8 cellular contexts compared by ENCODE assay signal in the genomic region with DNA sequence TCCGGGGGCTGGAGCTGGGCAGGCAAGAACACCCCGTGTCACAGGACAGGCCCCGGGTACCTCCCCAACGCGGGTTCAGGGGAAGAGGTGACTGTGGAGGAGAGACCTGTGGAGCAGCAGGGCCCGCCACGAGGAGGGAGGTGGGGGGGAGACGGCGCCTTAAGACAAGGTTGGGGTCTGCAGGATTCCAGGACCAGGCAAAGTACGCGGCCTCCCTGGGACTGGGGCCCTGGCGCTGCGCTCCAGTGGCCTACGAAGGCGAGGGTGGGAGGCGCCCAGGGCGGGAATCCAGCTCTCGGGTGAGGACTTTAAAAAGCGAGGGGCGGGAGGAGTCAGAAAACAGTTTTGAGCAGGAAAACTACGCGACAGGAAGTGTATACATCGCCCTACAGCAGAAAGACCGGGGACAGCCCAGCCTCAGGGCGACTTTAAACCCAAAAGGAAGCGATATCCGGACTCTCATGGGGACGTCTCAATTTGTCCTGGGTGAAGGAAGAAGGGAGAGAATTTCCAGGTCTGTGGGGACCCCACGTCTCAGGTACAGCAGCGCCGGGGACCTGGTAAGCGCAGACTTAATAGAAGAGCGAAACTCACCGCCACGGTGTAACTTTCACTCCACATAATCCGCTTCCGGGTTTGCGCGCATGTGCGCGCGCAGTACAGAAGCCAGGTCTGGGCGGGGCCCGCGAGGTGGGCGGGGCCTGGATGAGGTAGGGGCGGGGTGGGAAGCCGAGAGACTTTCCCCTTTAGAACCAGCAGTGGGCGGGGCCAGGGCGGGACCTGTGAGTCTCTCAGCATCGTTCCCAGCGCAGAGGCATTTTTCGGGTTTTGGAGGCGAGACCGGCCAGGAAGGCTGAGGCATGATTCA.
A peak's percentile ranks its signal among the peaks of the same experiment; 100 is the strongest.
DNase-seq lines count a peak whose midpoint lies in the region; ATAC-seq and TF ChIP-seq lines count a peak whose summit lies in the region.

A gene (minus strand): TSS at position 638 of the 868 bp plus-strand sequence.

- no peaks in the 10 kb centered on the region for H3K36me3 ChIP-seq in brain microvascular endothelial cell (replicated peaks)

- H3K27me3 ChIP-seq in brain microvascular endothelial cell (replicated peaks), result no peaks in the 10 kb centered on the region

- DNase-seq in GM13976 (ENCODE audit: low spot score) (peak; percentile 99), NCI-H2081 treated with DMSO at 0.1 percent for 48 hours (lab: John Stamatoyannopoulos, UW) (peak; percentile 36), UCSD-AML1 (lab: John Stamatoyannopoulos, UW; ENCODE audit: unreplicated experiment) (peak; percentile 95), brain microvascular endothelial cell (peak; percentile 93), skeletal muscle cell (ENCODE audit: low read depth) (peak; percentile 69)

- in situ Hi-C loops in GM13976 (cut with MboI; ENCODE audit: low sequenced_read_pairs, unreplicated experiment), result no loop called here
- in situ Hi-C loops in brain microvascular endothelial cell (cut with HindIII; ENCODE audit: low pct_ligation_motif_present, low sequenced_read_pairs), result no loop called here

- ATAC-seq in HG02938 (IDR thresholded peaks at IDR 0.05; ENCODE audit: unreplicated experiment), result peak; percentile 93
- no peak for ATAC-seq in GM19455 (IDR thresholded peaks at IDR 0.05; ENCODE audit: unreplicated experiment)

- TF ChIP-seq CTCF in GM13976 (IDR thresholded peaks at IDR 0.05; ENCODE audit: borderline replicate concordance, control extremely low read depth, extremely low read depth, insufficient read depth, missing control alignments) (no peak), brain microvascular endothelial cell (IDR thresholded peaks at IDR 0.05; ENCODE audit: low read depth, low read length, missing control alignments) (no peak)

- H3K4me3 ChIP-seq in brain microvascular endothelial cell (ENCODE audit: low read depth, low read length) (peak within 1 kb of the TSS; percentile 81), iPS-11a (ENCODE audit: low read depth, low read length) (peak within 1 kb of the TSS; percentile 87), skeletal muscle cell (ENCODE audit: low read depth, low read length) (peak within 1 kb of the TSS; percentile 84)

- H3K27ac ChIP-seq in brain microvascular endothelial cell, result peak within 1 kb of the TSS; percentile 96

Comparison
In these comparisons a context has a peak if more than half of its experiments do, and no peak if none do; other contexts are left out.
1. DNase-seq: peak in every context shown above with its lines; median percentile 99 in GM13976; 95 in UCSD-AML1; 93 in brain microvascular endothelial cell; 69 in skeletal muscle cell; 36 in NCI-H2081 treated with DMSO at 0.1 percent for 48 hours.